In the genomic region with DNA sequence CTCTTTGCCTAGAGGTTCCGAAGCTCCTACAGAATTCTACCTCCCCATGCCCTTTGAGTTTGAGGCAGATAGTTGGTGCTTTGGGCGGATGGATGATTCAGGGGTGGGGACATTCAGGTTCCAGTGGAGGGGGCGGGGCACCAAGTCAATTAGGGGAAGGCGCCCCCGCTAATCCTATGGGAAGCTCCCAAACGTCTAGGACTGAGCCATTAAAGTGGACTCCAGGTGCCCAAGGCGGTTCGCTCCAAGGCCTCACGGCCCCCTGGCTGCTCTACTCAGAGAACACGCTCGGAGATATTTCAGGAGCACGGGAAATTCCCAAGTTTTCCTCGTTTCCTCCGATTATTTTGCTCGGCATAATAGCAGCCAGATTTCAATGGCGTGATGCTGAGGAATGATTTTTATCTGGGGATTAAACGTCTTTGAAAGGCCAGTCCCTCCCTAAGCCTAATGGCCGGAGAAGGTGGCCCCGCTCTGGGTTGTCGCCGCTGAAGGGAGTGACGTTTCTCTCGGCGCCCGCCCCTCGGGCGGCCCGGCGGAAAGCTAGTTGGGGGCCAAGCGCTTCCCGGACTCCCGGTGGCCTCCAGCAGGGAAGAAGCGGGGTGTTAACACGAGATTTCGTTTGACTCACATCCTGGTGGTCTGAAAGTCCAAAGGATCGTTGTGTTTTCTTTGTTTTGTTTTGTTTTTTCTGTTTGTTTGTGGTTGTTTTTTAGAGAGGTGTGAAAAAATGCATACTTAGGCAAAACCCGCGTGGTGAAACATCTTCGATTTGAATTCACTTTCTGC, we compare ENCODE assay signal across 8 cellular contexts. TPM values are rescaled to one million over a fixed set of nuclear protein-coding genes. Genes with fewer than 3 reads are reported as not detected.
A peak's percentile ranks its signal among the peaks of the same experiment; 100 is the strongest.
DNase-seq lines count a peak whose midpoint lies in the region; ATAC-seq, FAIRE-seq and TF ChIP-seq lines count a peak whose summit lies in the region.

No MANE protein-coding gene starts in this region.

- peaks cover 67% of the 10 kb centered on the region for H3K27me3 ChIP-seq in WERI-Rb-1 (ENCODE audit: insufficient read depth, low read depth, severe bottlenecking)
- peaks cover 70 to 98% (median 91%) of the 10 kb centered on the region in 9 donors for H3K27me3 ChIP-seq in heart left ventricle

- H3K9me3 ChIP-seq in WERI-Rb-1 (ENCODE audit: severe bottlenecking), result no peaks in the 10 kb centered on the region
- peaks cover 0 to 3% (median 0%) of the 10 kb centered on the region in 12 donors for H3K9me3 ChIP-seq in heart left ventricle

- peaks cover 0 to 66% (median 34%) of the 10 kb centered on the region in 12 donors for H3K4me1 ChIP-seq in heart left ventricle

- H3K4me3 ChIP-seq in WERI-Rb-1 (ENCODE audit: low read depth, low read length), result peak overlapping the region; percentile 57
- H3K4me3 ChIP-seq in heart left ventricle, result peak overlapping the region; percentile 58 to 95 (median 76)
- H3K4me3 ChIP-seq in skeletal muscle cell (ENCODE audit: low read depth, low read length), result peak overlapping the region; percentile 47

- WGBS in heart left ventricle, 4 donors, result 3 to 10% (median 3%) methylated on average over 35 to 39 of the region's 39 CpGs

- no peak overlapping the region for H3K27ac ChIP-seq in WERI-Rb-1
- H3K27ac ChIP-seq in heart left ventricle, result peak overlapping the region; percentile 48 to 92 (median 84)

- intact Hi-C loops in heart left ventricle (cut with DNase I), result loop anchor here in 3 of 10 donors (10.0 kb wide), 3 partner anchors 186 to 376 kb away; a partner anchor contains a TSS

- ATAC-seq in heart left ventricle (peak; percentile 40 to 84 (median 46)), GM18873 (IDR thresholded peaks at IDR 0.05; ENCODE audit: low FRiP score, unreplicated experiment) (no peak), HG02884 (IDR thresholded peaks at IDR 0.05; ENCODE audit: unreplicated experiment) (no peak)

- FAIRE-seq in D721Med (lab: Jason Lieb, UNC), result no peak

- TF ChIP-seq POLR2A in heart left ventricle (IDR thresholded peaks at IDR 0.05), result peak in 1 of 2 donors; percentile 22

- H3K36me3 ChIP-seq in WERI-Rb-1 (peaks cover 5% of the 10 kb centered on the region), heart left ventricle (peaks cover 0 to 20% (median 0%) of the 10 kb centered on the region in 9 donors)

- no peak for TF ChIP-seq CTCF in GM20000 (IDR thresholded peaks at IDR 0.05; ENCODE audit: extremely low read depth, missing control alignments)
- TF ChIP-seq CTCF in WERI-Rb-1 (IDR thresholded peaks at IDR 0.05; ENCODE audit: low read depth, low read length), result no peak
- TF ChIP-seq CTCF in heart left ventricle (IDR thresholded peaks at IDR 0.05), result peak in 3 of 12 donors; percentile 13 to 21 (median 16)
- TF ChIP-seq CTCF in D721Med (IDR thresholded peaks at IDR 0.05; ENCODE audit: insufficient read depth, missing control alignments), result no peak

- DNase-seq in GM20000 (ENCODE audit: low spot score), result peak; percentile 61
- DNase-seq in WERI-Rb-1, result no peak
- DNase-seq in heart left ventricle, result peak; percentile 50 to 69 (median 62)
- DNase-seq in skeletal muscle cell (ENCODE audit: low read depth), result no peak
- no peak for DNase-seq in D721Med (ENCODE audit: insufficient read length, low spot score)
- no peak for DNase-seq in stimulated activated CD4-positive, alpha-beta T cell treated with anti-CD3 and anti-CD28 coated beads, Interleukin-4, amount 100 ng/mL, for 4 hours

RNA-seq across cellular contexts. Expression of a gene that starts 1.5 kb away (rescaled TPM):
- 1 to 10 TPM; 2.7 to 7.4 (median 4.2) TPM for total RNA-seq in heart left ventricle
- polyA plus RNA-seq in heart left ventricle, result 1 to 10 TPM; 2.2 to 3.0 TPM

Comparison
In these comparisons a context has a peak if more than half of its experiments do, and no peak if none do; other contexts are left out.
1. DNase-seq: peak in GM20000 (single experiment) and heart left ventricle (5 of 5); none in WERI-Rb-1 (single experiment), skeletal muscle cell (single experiment), D721Med (single experiment) and stimulated activated CD4-positive, alpha-beta T cell treated with anti-CD3 and anti-CD28 coated beads, Interleukin-4, amount 100 ng/mL, for 4 hours (0 of 2).
2. ATAC-seq: peak in heart left ventricle (4 of 4); none in GM18873 (single experiment) and HG02884 (single experiment).
3. Peak in every context shown above with its lines, with median percentiles within 50 percentile points of each other: H3K4me3 ChIP-seq.